1 cellular context compared by ENCODE assay signal in the genomic region with DNA sequence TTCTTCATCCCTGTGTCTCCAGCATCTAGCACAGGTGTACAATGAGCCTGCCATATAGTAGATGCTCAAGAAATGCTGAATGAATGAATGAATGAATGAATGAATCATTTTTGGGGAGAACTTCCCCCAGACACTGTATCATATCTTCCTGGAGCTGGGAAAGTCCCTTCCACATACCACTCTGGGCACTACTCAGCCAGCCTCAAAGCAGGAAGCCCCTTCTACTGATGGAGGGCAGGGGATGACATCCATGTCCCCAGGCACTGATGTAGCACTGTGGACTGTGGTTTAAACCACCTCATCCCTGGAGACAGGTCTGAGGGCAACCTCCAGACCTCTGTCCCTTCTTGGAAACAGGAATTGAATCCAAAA.
TF ChIP-seq lines count a peak whose summit lies in the region.

No MANE protein-coding gene starts in this region.

TF ChIP-seq in HEK293T, 16 proteins besides CTCF, POLR2A, EP300 and RAD21 (continued from another document):
- TF ChIP-seq BHLHE40 (IDR thresholded peaks at IDR 0.05; ENCODE audit: borderline replicate concordance), result no peak
- TF ChIP-seq FOXA1 (IDR thresholded peaks at IDR 0.05), result no peak
TF ChIP-seq in HEK293T: peak in this region for 0.
